ENCODE assay signal across 12 cellular contexts in the genomic region with DNA sequence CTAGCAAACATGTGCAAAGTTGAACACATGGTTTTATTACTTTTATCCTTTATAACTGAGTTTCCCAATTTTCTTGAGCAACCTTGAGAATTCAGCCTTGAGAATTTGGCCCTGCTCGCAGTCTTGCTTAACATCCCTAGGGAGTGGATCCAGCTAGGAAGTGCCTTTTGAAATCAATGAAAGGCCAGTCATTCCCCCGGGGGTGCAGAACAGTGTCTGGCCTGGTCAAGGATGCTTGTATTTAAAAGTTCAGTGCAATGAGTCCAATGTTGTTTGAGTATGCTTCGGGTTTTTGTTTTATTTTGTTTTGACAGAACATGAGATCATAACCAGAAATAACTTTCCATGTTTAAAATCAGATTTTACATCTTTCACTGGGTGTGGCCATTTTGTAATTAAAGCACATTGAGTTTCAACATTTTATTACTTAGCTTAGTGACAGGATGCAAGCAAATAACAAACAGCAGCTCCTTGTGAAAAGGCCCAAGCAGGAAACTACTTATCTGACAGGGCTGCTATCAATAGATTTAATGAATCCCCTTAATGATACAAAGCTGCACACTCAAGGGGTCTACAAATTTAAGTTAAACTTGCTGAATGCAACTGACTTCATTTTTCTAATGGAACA. TPM values are rescaled to one million over a fixed set of nuclear protein-coding genes. Genes with fewer than 3 reads are reported as not detected.
DNase-seq lines count a peak whose midpoint lies in the region; ATAC-seq, FAIRE-seq and TF ChIP-seq lines count a peak whose summit lies in the region.
"Had no signal": no experiment of that assay in that cellular context is flagged by ENCODE, and none has a peak within 500 bp of the region (broad histone marks: within the 10 kb centered on the region; RNA-seq: fewer than 3 reads in every experiment).

No MANE protein-coding gene starts in this region.

- TF ChIP-seq EP300 in HepG2 (IDR thresholded peaks at IDR 0.05; ENCODE audit: low read depth in 2 of 2, low read length in 2 of 2), result no peak
- no peak for TF ChIP-seq EP300 in HepG2 (CRISPR knock-in tag; IDR thresholded peaks at IDR 0.05; ENCODE audit: borderline replicate concordance)

- no peaks in the 10 kb centered on the region for H3K27me3 ChIP-seq in GM23248 (replicated peaks; ENCODE audit: insufficient read depth)
- no peaks in the 10 kb centered on the region for H3K27me3 ChIP-seq in HepG2 (ENCODE audit: control insufficient read depth in 1 of 2, insufficient read depth in 2 of 2, low read length in 2 of 2)
- H3K27me3 ChIP-seq in spleen (replicated peaks in 1 of 7), result no peaks in the 10 kb centered on the region

- peak; percentile 54 for ATAC-seq in HepG2
- no peak for ATAC-seq in GM19395 (IDR thresholded peaks at IDR 0.05; ENCODE audit: unreplicated experiment)

- H3K9me3 ChIP-seq in GM23248 (ENCODE audit: low read depth), result no peaks in the 10 kb centered on the region
- no peaks in the 10 kb centered on the region for H3K9me3 ChIP-seq in HepG2 (ENCODE audit: low read length)
- no peaks in the 10 kb centered on the region for H3K9me3 ChIP-seq in spleen

- no peak overlapping the region for H3K4me3 ChIP-seq in GM23248
- H3K4me3 ChIP-seq in choroid plexus epithelial cell (ENCODE audit: low read depth, low read length), result no peak overlapping the region
- no peak overlapping the region for H3K4me3 ChIP-seq in HepG2 (replicated peaks in 1 of 3; ENCODE audit: insufficient read depth in 1 of 3, low read depth in 2 of 3, low read length in 3 of 3)
- no peak overlapping the region for H3K4me3 ChIP-seq in spleen

- H2AFZ ChIP-seq in GM23248 (no peak overlapping the region), HepG2 (ENCODE audit: low read length) (no peak overlapping the region)

- H3K9ac ChIP-seq in GM23248 (peak overlapping the region; percentile 62), HepG2 (ENCODE audit: insufficient read depth, low read depth, low read length) (no peak overlapping the region)

- TF ChIP-seq CTCF in choroid plexus epithelial cell (conservative IDR thresholded peaks at IDR 0.05; ENCODE audit: low read depth, low read length) (no peak), HepG2 (CRISPR knock-in tag; IDR thresholded peaks at IDR 0.05) (no peak), spleen (IDR thresholded peaks at IDR 0.05 in 8 of 11, conservative IDR thresholded peaks at IDR 0.05 in 3 of 11) (no peak)

- POLR2A ChIA-PET in HepG2 (lab: Yijun Ruan, JAX), result no interaction called here

- H3K36me3 ChIP-seq in GM23248 (ENCODE audit: low read depth) (no peaks in the 10 kb centered on the region), HepG2 (replicated peaks in 1 of 2; ENCODE audit: control insufficient read depth in 1 of 2, insufficient read depth in 2 of 2, low read length in 2 of 2) (peaks cover 4 to 27% of the 10 kb centered on the region in 2 experiments; a peak in 4 of 5 replicates), spleen (no peaks in the 10 kb centered on the region)

- H3F3A ChIP-seq in GM23248 (ENCODE audit: insufficient read depth), result peaks cover 22% of the 10 kb centered on the region

- no peak for FAIRE-seq in HepG2 (lab: Jason Lieb, UNC)

- intact Hi-C loops in HepG2 (cut with micrococcal nuclease; ENCODE audit: unreplicated experiment), result no loop called here
- intact Hi-C loops in spleen (cut with DNase I; ENCODE audit: low total_unique reads), result no loop called here

- H3K27ac ChIP-seq in GM23248 (peak overlapping the region; percentile 82), HepG2 (ENCODE audit: extremely low read length, insufficient read depth, low read length) (no peak overlapping the region), spleen (peak overlapping the region in 7 of 8 donors; percentile 18 to 63 (median 58))

- no peak for TF ChIP-seq RAD21 in HepG2 (CRISPR knock-in tag; IDR thresholded peaks at IDR 0.05)

- CTCF ChIA-PET in HepG2 (lab: Yijun Ruan, JAX; ENCODE audit: low intra/inter-chr PET ratio, low total read pairs), result no interaction called here

- BruUV-seq in HepG2 (replicated peaks; lab: Mats Ljungman, UMichigan), result no TSS peak

- H3K4me2 ChIP-seq in GM23248 (ENCODE audit: unreplicated experiment) (peak overlapping the region; percentile 22), HepG2 (ENCODE audit: low read depth, low read length) (no peak overlapping the region)

- H4K20me1 ChIP-seq in GM23248 (ENCODE audit: insufficient read depth) (no peaks in the 10 kb centered on the region), HepG2 (ENCODE audit: insufficient read depth, low read length) (no peaks in the 10 kb centered on the region)

- H3K4me1 ChIP-seq in GM23248 (ENCODE audit: insufficient read depth) (peaks cover 27% of the 10 kb centered on the region), HepG2 (ENCODE audit: insufficient read depth, low read length) (peaks cover 15% of the 10 kb centered on the region), spleen (peaks cover 0 to 31% (median 2%) of the 10 kb centered on the region in 6 donors)

- TF ChIP-seq POLR2A in HepG2 (IDR thresholded peaks at IDR 0.05; ENCODE audit: insufficient read depth in 1 of 2, low read depth in 2 of 2, low read length in 2 of 2), result no peak
- TF ChIP-seq POLR2A in spleen (IDR thresholded peaks at IDR 0.05), result no peak

- in situ Hi-C loops in GM23248 (cut with MboI), result no loop called here
- in situ Hi-C loops in HepG2 (cut with HindIII; ENCODE audit: extremely low pct_ligation_motif_present, low pct_unique_long_range_greater_than_20kb), result no loop called here

- H3K9me2 ChIP-seq in GM23248 (ENCODE audit: insufficient read depth), result 0 out of 2 replicates have a peak, but pooled peaks cover 5% of the 10 kb centered on the region

- DNase-seq in GM23248 (peak; percentile 97), choroid plexus epithelial cell (ENCODE audit: low read depth) (peak; percentile 93), HepG2 (ENCODE audit: low spot score) (no peak), spleen (no peak), NCI-H2196 (lab: John Stamatoyannopoulos, UW; ENCODE audit: unreplicated experiment) (no peak), SW480 (ENCODE audit: low spot score) (no peak), NCI-H345 (lab: John Stamatoyannopoulos, UW) (no peak)
- DNase-seq: activated effector memory CD4-positive, alpha-beta T cell treated with anti-CD3 and anti-CD28 coated beads, Interleukin-2, amount 50 U/mL, for 16 hours; DMS79 treated with DMSO at 0.1 percent for 48 hours; erythroblast; NCI-H524 had no signal

- no peaks in the 10 kb centered on the region for H3K79me2 ChIP-seq in GM23248 (ENCODE audit: insufficient read depth)
- H3K79me2 ChIP-seq in HepG2 (ENCODE audit: insufficient read depth, low read length), result no peaks in the 10 kb centered on the region

- 0 to 2% methylated on average over 3 of the region's 3 CpGs for WGBS in GM23248 (ENCODE audit: low coverage in 1 of 2, low lambda C conversion rate in 2 of 2, missing lambda C conversion rate in 2 of 2), 2 experiments
- WGBS in HepG2 (ENCODE audit: low lambda C conversion rate), result 62% methylated on average over 3 of the region's 3 CpGs
- WGBS in spleen, 5 donors, result 44 to 60% (median 50%) methylated on average over 3 of the region's 3 CpGs

RNA-seq across cellular contexts. Expression of gene PALMD, which starts 16.8 kb away (rescaled TPM):
- total RNA-seq in GM23248 (2014; rRNA removed; shearing (Covaris generic)), result 0.11 TPM in 1 of 2 replicates, not detected in the other
- polyA plus RNA-seq in GM23248 (2016; fragmentation: Nextera tagmentation; extraction: Ambion mirVana), result 0.09 and 0.10 TPM in 2 replicates
- 31.1 and 42.0 TPM in 2 replicates for total RNA-seq in HepG2 (2016; rRNA removed; fragmentation: Illumina TruSeq; extraction: Trizol)
- 10.3 and 11.6 TPM in 2 replicates for total RNA-seq in HepG2 (2016; cell fraction: cytosol; rRNA removed; fragmentation: Illumina TruSeq; extraction: Trizol; ENCODE audit: low read depth)
- total RNA-seq in HepG2 (2016; cell fraction: insoluble cytoplasmic fraction; rRNA removed; fragmentation: Illumina TruSeq; extraction: Trizol), result 30.7 and 39.5 TPM in 2 replicates
- 24.2 and 24.3 TPM in 2 replicates for total RNA-seq in HepG2 (2016; cell fraction: membrane; rRNA removed; fragmentation: Illumina TruSeq; extraction: Trizol)
- total RNA-seq in HepG2 (2016; cell fraction: nucleus; rRNA removed; fragmentation: Illumina TruSeq; extraction: Trizol), result 26.7 and 29.8 TPM in 2 replicates
- polyA plus RNA-seq in HepG2 (2011; rRNA removed), result 4.6 and 5.5 TPM in 2 replicates
- polyA plus RNA-seq in HepG2 (2011; cell fraction: cytosol; rRNA removed), result 2.7 and 3.8 TPM in 2 replicates
- 4.6 and 6.1 TPM in 2 replicates for polyA plus RNA-seq in HepG2 (2011; cell fraction: nucleus; rRNA removed)
- polyA plus RNA-seq in HepG2 (2012), result 6.5 and 16.7 TPM in 2 replicates
- 6.7 and 7.6 TPM in 2 replicates for polyA plus RNA-seq in HepG2 (2016; cell fraction: cytosol; fragmentation: Illumina TruSeq; extraction: Trizol; ENCODE audit: low read depth)
- 47.1 and 47.2 TPM in 2 replicates for polyA plus RNA-seq in HepG2 (2016; cell fraction: insoluble cytoplasmic fraction; fragmentation: Illumina TruSeq; extraction: Trizol; ENCODE audit: low read depth)
- 16.3 and 16.4 TPM in 2 replicates for polyA plus RNA-seq in HepG2 (2016; cell fraction: membrane; fragmentation: Illumina TruSeq; extraction: Trizol; ENCODE audit: low read depth)
- polyA plus RNA-seq in HepG2 (2016; cell fraction: nucleus; fragmentation: Illumina TruSeq; extraction: Trizol; ENCODE audit: insufficient read depth, low read depth), result 32.5 and 34.5 TPM in 2 replicates
- 1.1 and 7.9 TPM in 2 replicates for polyA minus RNA-seq in HepG2 (2011; rRNA and poly(A)+ RNA removed; ENCODE audit: low replicate concordance)
- 4.4 and 5.5 TPM in 2 replicates for polyA minus RNA-seq in HepG2 (2011; cell fraction: cytosol; rRNA and poly(A)+ RNA removed)
- polyA minus RNA-seq in HepG2 (2011; cell fraction: nucleus; rRNA and poly(A)+ RNA removed), result 20.3 and 20.6 TPM in 2 replicates
- 10 to 100 TPM in 3 of 7 donors, 1 to 10 TPM in 4; 2.9 to 16.8 (median 7.9) TPM for total RNA-seq in spleen
- polyA plus RNA-seq in spleen, result 10 to 100 TPM in 1 of 3 donors, 1 to 10 TPM in 2; 4.6 to 12.7 (median 5.4) TPM

Comparison
In these comparisons a context has a peak if more than half of its experiments do, and no peak if none do; other contexts are left out.
1. DNase-seq: peak in GM23248 (single experiment) and choroid plexus epithelial cell (single experiment); none in HepG2 (single experiment), spleen (single experiment), NCI-H2196 (single experiment), SW480 (single experiment) and NCI-H345 (single experiment).